ENCODE assay signal across 8 cellular contexts in the genomic region with DNA sequence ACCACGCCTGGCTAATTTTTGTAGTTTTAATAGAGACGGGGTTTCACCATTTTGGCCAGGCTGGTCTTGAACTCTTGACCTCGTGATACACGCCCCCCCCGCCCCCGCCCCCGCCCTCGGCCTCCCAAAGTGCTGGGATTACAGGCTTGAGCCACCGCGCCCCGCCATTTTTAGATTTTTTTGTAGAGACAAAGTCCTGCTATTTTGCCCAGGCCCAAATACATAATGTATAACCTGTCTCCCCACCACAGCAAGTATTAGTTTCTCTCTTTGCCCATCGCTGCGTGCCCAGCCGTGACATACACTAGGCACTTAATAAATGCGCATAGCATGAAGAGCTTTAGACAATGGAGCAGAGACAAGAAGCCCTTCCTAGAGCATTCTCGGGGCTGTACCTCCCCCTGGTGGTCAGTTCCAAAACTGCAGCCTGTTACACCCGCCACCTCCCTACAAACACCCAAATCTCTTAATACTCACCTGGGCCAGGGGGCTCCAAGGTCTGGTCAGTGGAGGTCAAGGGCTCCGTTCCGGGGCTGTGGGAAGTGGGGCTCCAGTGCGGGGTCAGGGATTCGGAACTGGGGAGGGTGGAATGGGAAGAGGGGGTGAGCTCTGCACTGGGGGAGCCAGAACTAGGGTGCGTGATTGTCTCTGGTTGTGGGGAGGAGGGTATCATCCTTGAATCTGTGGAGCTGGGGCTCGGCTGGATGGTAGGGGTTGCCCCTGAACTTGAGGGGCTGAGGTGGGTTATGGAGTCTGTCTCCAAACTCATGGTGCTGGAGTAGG. TPM values are rescaled to one million over a fixed set of nuclear protein-coding genes. Genes with fewer than 3 reads are reported as not detected.
DNase-seq lines count a peak whose midpoint lies in the region; ATAC-seq, FAIRE-seq and TF ChIP-seq lines count a peak whose summit lies in the region.

No MANE protein-coding gene starts in this region.

- DNase-seq in NB4 (ENCODE audit: low read depth) (peak; percentile 71), SW480 (ENCODE audit: low spot score) (peak; percentile 75), adipocyte (ENCODE audit: low read depth) (peak; percentile 84), right atrium auricular region (ENCODE audit: low spot score) (peak; percentile 87), retinal pigment epithelial cell (ENCODE audit: low read depth) (no peak)

- H3K27ac ChIP-seq in right atrium auricular region, result no peak overlapping the region

- TF ChIP-seq CTCF in NB4 (IDR thresholded peaks at IDR 0.05; ENCODE audit: low read depth, low read length) (peak; percentile 93), right atrium auricular region (IDR thresholded peaks at IDR 0.05) (peak; percentile 95), retinal pigment epithelial cell (conservative IDR thresholded peaks at IDR 0.05; ENCODE audit: low read depth, low read length) (peak; percentile 92)

- H3K4me1 ChIP-seq in adipocyte (ENCODE audit: control insufficient read depth, insufficient read depth, low read length) (no peaks in the 10 kb centered on the region), right atrium auricular region (peaks cover 0 to 6% of the 10 kb centered on the region in 2 donors)

- H3K36me3 ChIP-seq in adipocyte (ENCODE audit: control insufficient read depth, insufficient read depth, low read length, severe bottlenecking) (no peaks in the 10 kb centered on the region), right atrium auricular region (no peaks in the 10 kb centered on the region)

- H3K9me3 ChIP-seq in adipocyte (ENCODE audit: control insufficient read depth, low read length) (no peaks in the 10 kb centered on the region), right atrium auricular region (peaks cover 0 to 3% of the 10 kb centered on the region in 2 donors)

- FAIRE-seq in G401.6 (lab: Jason Lieb, UNC), result peak; percentile 73

- H3K9ac ChIP-seq in adipocyte (ENCODE audit: low read length), result no peak overlapping the region

- H3K4me3 ChIP-seq in NB4 (ENCODE audit: low read depth, low read length), result no peak overlapping the region
- H3K4me3 ChIP-seq in adipocyte (ENCODE audit: low read length), result no peak overlapping the region
- H3K4me3 ChIP-seq in right atrium auricular region, result no peak overlapping the region
- H3K4me3 ChIP-seq in retinal pigment epithelial cell (ENCODE audit: low read length), result no peak overlapping the region

- H3K27me3 ChIP-seq in adipocyte (replicated peaks; ENCODE audit: control insufficient read depth, insufficient read depth, low read length), result peaks cover 15% of the 10 kb centered on the region
- no peaks in the 10 kb centered on the region for H3K27me3 ChIP-seq in right atrium auricular region

- TF ChIP-seq POLR2A in NB4 (IDR thresholded peaks at IDR 0.05; ENCODE audit: extremely low read depth, insufficient read length), result no peak

- no peak for ATAC-seq in HG03095 (IDR thresholded peaks at IDR 0.05; ENCODE audit: unreplicated experiment)
- no peak for ATAC-seq in GM18520 (IDR thresholded peaks at IDR 0.05; ENCODE audit: unreplicated experiment)

RNA-seq across cellular contexts. Expression of a gene that starts 22.5 kb away (rescaled TPM):
- total RNA-seq in right atrium auricular region, result 1 to 10 TPM in 1 of 2 donors, under 1 TPM in 1; 0.52 to 1.5 TPM

RNA-seq across cellular contexts. Expression of a gene that starts 25.5 kb away (rescaled TPM):
- total RNA-seq in right atrium auricular region, result 1 to 10 TPM in 1 of 2 donors, not detected in 1; 1.4 TPM

RNA-seq across cellular contexts. Expression of a gene that starts 29.6 kb away (rescaled TPM):
- 100 to 1,000 TPM; 240 to 420 TPM for total RNA-seq in right atrium auricular region

RNA-seq across cellular contexts. Expression of a gene that starts 47.9 kb away (rescaled TPM):
- 10 to 100 TPM in 1 of 2 donors, 1 to 10 TPM in 1; 8.6 to 27.0 TPM for total RNA-seq in right atrium auricular region

RNA-seq across cellular contexts. Expression of a gene that starts 58.8 kb away (rescaled TPM):
- total RNA-seq in right atrium auricular region, result 10 to 100 TPM; 28.3 to 40.8 TPM
